23 cellular contexts compared by ENCODE assay signal in genomic region chr5:80463269-80463668, GRCh38.
"Had no signal": no experiment of that assay in that cellular context is flagged by ENCODE, and none has a peak within 500 bp of the region (broad histone marks: within the 10 kb centered on the region; RNA-seq: fewer than 3 reads in every experiment).

No MANE protein-coding gene starts in this region.

- H3K79me2 ChIP-seq: hepatocyte had no signal

- H3K4me2 ChIP-seq: hepatocyte had no signal

- DNase-seq: colonic mucosa; cortex of kidney; effector CD8-positive, alpha-beta T cell; effector memory CD8-positive, alpha-beta T cell; endodermal cell; foreskin keratinocyte; hypothalamus; left cardiac atrium; left lung; left ventricle myocardium superior; lower lobe of right lung; mesenchymal stem cell; midbrain; naive thymus-derived CD4-positive, alpha-beta T cell had no signal

- H3K4me3 ChIP-seq: colonic mucosa, esophagus muscularis mucosa, gastroesophageal sphincter, heart left ventricle, hepatocyte, left lung, lower lobe of right lung had no signal

- H3K27ac ChIP-seq: colonic mucosa, esophagus muscularis mucosa, foreskin keratinocyte, gastroesophageal sphincter, heart left ventricle, hepatocyte, left lung, lower lobe of right lung had no signal

- FAIRE-seq: endometrium, endothelial cell of umbilical vein, frontal cortex, islet of Langerhans, keratinocyte had no signal

- H3K4me1 ChIP-seq: colonic mucosa, esophagus muscularis mucosa, gastroesophageal sphincter had no signal

- H2AFZ ChIP-seq: hepatocyte had no signal

- H3K27me3 ChIP-seq: colonic mucosa, esophagus muscularis mucosa, foreskin keratinocyte, gastroesophageal sphincter, heart left ventricle, hepatocyte, left lung had no signal

- ATAC-seq: effector memory CD8-positive, alpha-beta T cell; foreskin keratinocyte; gastroesophageal sphincter; heart left ventricle; left cardiac atrium; left lung; left ventricle myocardium superior; lower lobe of right lung; naive thymus-derived CD4-positive, alpha-beta T cell had no signal

- H3K9me3 ChIP-seq: colonic mucosa had no signal
